8 cellular contexts compared by ENCODE assay signal in genomic region chr1:184805667-184806295, GRCh38. TPM values are rescaled to one million over a fixed set of nuclear protein-coding genes. Genes with fewer than 3 reads are reported as not detected.
A peak's percentile ranks its signal among the peaks of the same experiment; 100 is the strongest.
DNase-seq lines count a peak whose midpoint lies in the region; ATAC-seq and TF ChIP-seq lines count a peak whose summit lies in the region.

No MANE protein-coding gene starts in this region.

- peak; percentile 86 for DNase-seq in CD1c-positive myeloid dendritic cell (ENCODE audit: extremely low spot score)
- peak; percentile 89 for DNase-seq in NCI-H69 (lab: John Stamatoyannopoulos, UW)
- peak; percentile 87 to 90 for DNase-seq in activated CD4-positive, alpha-beta T cell treated with anti-CD3 and anti-CD28 coated beads, Interleukin-2, amount 50 U/mL, for 48 hours
- peak; percentile 83 to 95 (median 90) for DNase-seq in dorsolateral prefrontal cortex
- peak; percentile 87 to 89 for DNase-seq in lung microvascular endothelial cell (ENCODE audit: low read depth in 2 of 2)
- peak; percentile 70 to 80 (median 71) for DNase-seq in stimulated activated CD4-positive, alpha-beta T cell treated with anti-CD3 and anti-CD28 coated beads, TNF-alpha, amount 100 ng/mL, for 48 hours (ENCODE audit: low read depth in 3 of 3)

- H3K4me3 ChIP-seq in dorsolateral prefrontal cortex: no peak overlapping the region

- peak; percentile 79 to 99 (median 92) for TF ChIP-seq CTCF in dorsolateral prefrontal cortex (IDR thresholded peaks at IDR 0.05 in 54 of 56, conservative IDR thresholded peaks at IDR 0.05 in 2 of 56; ENCODE audit: low read depth in 1 of 56, partially characterized antibody in 56 of 56)

- intact Hi-C loops in dorsolateral prefrontal cortex (cut with DNase I): loop anchor here (1.0 to 5.0 kb wide), 4 partner anchors 167 to 367 kb away; partner anchors contain the start of genes SWT1 (in 1 of the 2) and TRMT1L (in 1 of the 2)

- ATAC-seq in GM19397 (IDR thresholded peaks at IDR 0.05; ENCODE audit: unreplicated experiment) (peak; percentile 82), HG03521 (IDR thresholded peaks at IDR 0.05; ENCODE audit: unreplicated experiment) (peak; percentile 81)

- H3K27me3 ChIP-seq in dorsolateral prefrontal cortex: peaks cover 0 to 4% (median 0%) of the 10 kb centered on the region in 45 donors

- H3K27ac ChIP-seq in dorsolateral prefrontal cortex: peak overlapping the region in 1 of 59 donors; percentile 8

RNA-seq across cellular contexts. Expression of gene EDEM3, which starts 51.1 kb away (rescaled TPM):
- total RNA-seq in dorsolateral prefrontal cortex: 10 to 100 TPM; 24.0 to 54.0 (median 35.6) TPM
- total RNA-seq in lung microvascular endothelial cell: 30.3 and 46.2 TPM in 2 replicates
